4 cellular contexts compared by ENCODE assay signal in genomic region chr11:49352868-49353267, GRCh38.
TF ChIP-seq lines count a peak whose summit lies in the region.

No MANE protein-coding gene starts in this region.

TF ChIP-seq in A549, 52 proteins besides CTCF, POLR2A, EP300 and RAD21:
- peak; percentile 66 for TF ChIP-seq MAFK (IDR thresholded peaks at IDR 0.05; ENCODE audit: partially characterized antibody)

TF ChIP-seq in IMR-90, 13 proteins besides CTCF, POLR2A, EP300 and RAD21:
- TF ChIP-seq MAFK (IDR thresholded peaks at IDR 0.05; ENCODE audit: low read depth, low read length), result 0 out of 2 replicates have a peak, but pooled peaks have one; percentile 18

TF ChIP-seq in K562, 482 proteins besides CTCF, POLR2A, EP300 and RAD21:
- TF ChIP-seq C11orf30 (IDR thresholded peaks at IDR 0.05; ENCODE audit: low read depth), result 0 out of 2 replicates have a peak, but pooled peaks have one; percentile 10
- TF ChIP-seq ZNF316 (IDR thresholded peaks at IDR 0.05), result 0 out of 2 replicates have a peak, but pooled peaks have one; percentile 9

TF ChIP-seq in HepG2, 621 proteins besides CTCF, POLR2A, EP300 and RAD21:
- TF ChIP-seq MAFK (conservative IDR thresholded peaks at IDR 0.05 in 1 of 2, IDR thresholded peaks at IDR 0.05 in 1 of 2; ENCODE audit: low read length in 2 of 2), result peak; percentile 37 to 67; a peak in 3 of 4 replicates
- TF ChIP-seq MAFF (IDR thresholded peaks at IDR 0.05; ENCODE audit: low read depth, low read length), result peak; percentile 62; the same call in 1 of the 2 replicates
